Comparison of ENCODE assay signal across 17 cellular contexts in genomic region chr16:69072640-69072974, GRCh38. TPM values are rescaled to one million over a fixed set of nuclear protein-coding genes. Genes with fewer than 3 reads are reported as not detected.
A peak's percentile ranks its signal among the peaks of the same experiment; 100 is the strongest.
DNase-seq lines count a peak whose midpoint lies in the region; ATAC-seq and TF ChIP-seq lines count a peak whose summit lies in the region.
"Had no signal": no experiment of that assay in that cellular context is flagged by ENCODE, and none has a peak within 500 bp of the region (broad histone marks: within the 10 kb centered on the region; RNA-seq: fewer than 3 reads in every experiment).

No MANE protein-coding gene starts in this region.

- TF ChIP-seq CTCF in cardiac muscle cell (IDR thresholded peaks at IDR 0.05; ENCODE audit: low read depth, low read length): no peak
- no peak for TF ChIP-seq CTCF in MCF 10A (IDR thresholded peaks at IDR 0.05; ENCODE audit: unreplicated experiment)
- no peak for TF ChIP-seq CTCF in left lung (IDR thresholded peaks at IDR 0.05)
- no peak for TF ChIP-seq CTCF in upper lobe of left lung (IDR thresholded peaks at IDR 0.05)

- CTCF ChIA-PET in MCF 10A (lab: Yijun Ruan, JAX): interaction anchor here (0.7 to 1.7 kb wide), 8 partner anchors 10 to 86 kb away, joined by 3 to 8 read pairs (median 4); partner anchors contain the start of gene HAS3

- H3K27me3 Mint-ChIP-seq in MCF 10A (ENCODE audit: insufficient read depth, unreplicated experiment): no peaks in the 10 kb centered on the region
- H3K27me3 Mint-ChIP-seq: activated naive CD8-positive, alpha-beta T cell; B cell had no signal

- TF ChIP-seq EP300 in upper lobe of left lung (IDR thresholded peaks at IDR 0.05): no peak

- no peak for TF ChIP-seq POLR2A in upper lobe of left lung (IDR thresholded peaks at IDR 0.05)

- POLR2A ChIA-PET in MCF 10A (lab: Yijun Ruan, JAX): interaction anchor here (0.6 to 2.2 kb wide), 20 partner anchors 10 to 170 kb away, joined by 3 to 16 read pairs (median 5); partner anchors contain the start of genes CHTF8, HAS3 and UTP4

- DNase-seq in cardiac muscle cell (ENCODE audit: low read depth in 1 of 2, low spot score in 1 of 2): no peak
- DNase-seq in Right ventricle myocardium inferior (ENCODE audit: missing footprints): no peak
- DNase-seq in MCF 10A (ENCODE audit: unreplicated experiment): no peak
- no peak for DNase-seq in left lung
- no peak for DNase-seq in upper lobe of left lung
- DNase-seq in islet precursor cell: no peak
- DNase-seq in right cardiac atrium: no peak
- DNase-seq: activated T-cell treated with anti-CD3 and anti-CD28 coated beads, Interleukin-2, amount 50 U/mL, for 72 hours; COR-L47; NCI-H1092 had no signal

- no peaks in the 10 kb centered on the region for H3K36me3 ChIP-seq in cardiac muscle cell
- no peaks in the 10 kb centered on the region for H3K36me3 ChIP-seq in left lung
- H3K36me3 ChIP-seq in upper lobe of left lung: no peaks in the 10 kb centered on the region
- H3K36me3 ChIP-seq: vagina had no signal

- BruUV-seq in MCF 10A (replicated peaks; lab: Mats Ljungman, UMichigan): no TSS peak

- H3K9me3 ChIP-seq in cardiac muscle cell (ENCODE audit: low read depth): no peaks in the 10 kb centered on the region
- no peaks in the 10 kb centered on the region for H3K9me3 ChIP-seq in left lung
- no peaks in the 10 kb centered on the region for H3K9me3 ChIP-seq in upper lobe of left lung
- no peaks in the 10 kb centered on the region for H3K9me3 ChIP-seq in right cardiac atrium (ENCODE audit: control insufficient read depth, low read length)
- H3K9me3 ChIP-seq: vagina had no signal

- peak overlapping the region; percentile 91 for H3K27ac ChIP-seq in cardiac muscle cell
- H3K27ac ChIP-seq in left lung: peak overlapping the region; percentile 46 to 76
- peak overlapping the region; percentile 60 to 73 (median 68) for H3K27ac ChIP-seq in upper lobe of left lung
- H3K27ac ChIP-seq in right cardiac atrium (ENCODE audit: low read length): no peak overlapping the region
- H3K27ac ChIP-seq: KMS-11, vagina had no signal

- H3K4me3 ChIP-seq in cardiac muscle cell (no peak overlapping the region), left lung (no peak overlapping the region), upper lobe of left lung (no peak overlapping the region), right cardiac atrium (ENCODE audit: low read length) (no peak overlapping the region)
- H3K4me3 ChIP-seq: vagina had no signal

- no peaks in the 10 kb centered on the region for H3K27me3 ChIP-seq in cardiac muscle cell
- H3K27me3 ChIP-seq in left lung: no peaks in the 10 kb centered on the region
- no peaks in the 10 kb centered on the region for H3K27me3 ChIP-seq in upper lobe of left lung
- H3K27me3 ChIP-seq in right cardiac atrium (ENCODE audit: control insufficient read depth, insufficient read depth): no peaks in the 10 kb centered on the region
- H3K27me3 ChIP-seq: vagina had no signal

- no peaks in the 10 kb centered on the region for H3K9me3 Mint-ChIP-seq in MCF 10A (ENCODE audit: unreplicated experiment)
- H3K9me3 Mint-ChIP-seq: activated T-cell treated with anti-CD3 and anti-CD28 coated beads, Interleukin-2, amount 50 U/mL, for 72 hours had no signal

- ATAC-seq in Right ventricle myocardium inferior: no peak
- peak; percentile 5 for ATAC-seq in left lung
- no peak for ATAC-seq in upper lobe of left lung (ENCODE audit: low FRiP score in 2 of 2)
- no peak for ATAC-seq in right cardiac atrium
- ATAC-seq in HG03025 (IDR thresholded peaks at IDR 0.05; ENCODE audit: low FRiP score, unreplicated experiment): no peak
- ATAC-seq: activated CD4-positive, CD25-positive, alpha-beta regulatory T cell treated with anti-CD3 and anti-CD28 coated beads, Interleukin-2, amount 50 U/mL, for 24 hours; activated T-cell treated with anti-CD3 and anti-CD28 coated beads, Interleukin-2, amount 50 U/mL, for 72 hours had no signal

- peak overlapping the region; percentile 90 for H3K27ac Mint-ChIP-seq in MCF 10A (ENCODE audit: low read depth, unreplicated experiment)
- H3K27ac Mint-ChIP-seq: activated naive CD8-positive, alpha-beta T cell; activated T-cell treated with anti-CD3 and anti-CD28 coated beads, Interleukin-2, amount 50 U/mL, for 72 hours; B cell had no signal

- H3K4me3 Mint-ChIP-seq in MCF 10A (ENCODE audit: unreplicated experiment): no peak overlapping the region
- H3K4me3 Mint-ChIP-seq: activated naive CD8-positive, alpha-beta T cell; activated T-cell treated with anti-CD3 and anti-CD28 coated beads, Interleukin-2, amount 50 U/mL, for 72 hours; B cell had no signal

- intact Hi-C loops in Right ventricle myocardium inferior (cut with DNase I): no loop called here
- intact Hi-C loops in MCF 10A (cut with micrococcal nuclease): loop anchor here (10.0 kb wide), 1 partner anchor 148 kb away; no protein-coding TSS in a partner anchor
- intact Hi-C loops in left lung (cut with DNase I): no loop called here
- intact Hi-C loops in right cardiac atrium (cut with DNase I): no loop called here

- H3K4me1 Mint-ChIP-seq in MCF 10A (ENCODE audit: insufficient read depth, unreplicated experiment): peaks cover 26% of the 10 kb centered on the region
- H3K4me1 Mint-ChIP-seq: B cell had no signal

- WGBS in upper lobe of left lung, 2 donors: 73 to 76% methylated on average over 2 of the region's 2 CpGs
- 39% methylated on average over 2 of the region's 2 CpGs for WGBS in right cardiac atrium

- H3K36me3 Mint-ChIP-seq in MCF 10A (ENCODE audit: insufficient read depth, unreplicated experiment): peaks cover 12% of the 10 kb centered on the region
- H3K36me3 Mint-ChIP-seq: activated naive CD8-positive, alpha-beta T cell had no signal

- H3K4me1 ChIP-seq in cardiac muscle cell (ENCODE audit: low read depth) (peaks cover 22% of the 10 kb centered on the region), left lung (no peaks in the 10 kb centered on the region), upper lobe of left lung (peaks cover 0 to 11% (median 4%) of the 10 kb centered on the region in 4 donors), right cardiac atrium (ENCODE audit: control insufficient read depth, insufficient read depth, low read length) (peaks cover 2% of the 10 kb centered on the region)
- H3K4me1 ChIP-seq: vagina had no signal

RNA-seq across cellular contexts. Expression of gene HAS3, which starts 32.8 kb away (rescaled TPM):
- 0.03 and 0.46 TPM in 2 replicates for total RNA-seq in cardiac muscle cell
- 0.62 TPM in 1 of 2 replicates, not detected in the other for polyA plus RNA-seq in cardiac muscle cell
- total RNA-seq in Right ventricle myocardium inferior: 0.30 TPM
- total RNA-seq in MCF 10A (2022): 0.72 and 2.8 TPM in 2 replicates
- 10 to 100 TPM; 13.3 to 40.2 TPM for total RNA-seq in left lung
- total RNA-seq in upper lobe of left lung: 10 to 100 TPM in 4 of 6 donors, 1 to 10 TPM in 2; 4.5 to 32.0 (median 15.8) TPM
- total RNA-seq in right cardiac atrium: under 1 TPM; 0.18 to 0.89 (median 0.39) TPM
- polyA plus RNA-seq in right cardiac atrium: 0.50 TPM
- total RNA-seq: NCI-H460 had no signal

RNA-seq across cellular contexts. Expression of gene CHTF8, which starts 59.8 kb away (rescaled TPM):
- 74.8 and 94.6 TPM in 2 replicates for total RNA-seq in cardiac muscle cell
- polyA plus RNA-seq in cardiac muscle cell: 112 and 132 TPM in 2 replicates
- 58.3 TPM for total RNA-seq in Right ventricle myocardium inferior
- total RNA-seq in MCF 10A (2022): 107 and 113 TPM in 2 replicates
- 10 to 100 TPM; 93.4 to 94.1 TPM for total RNA-seq in left lung
- total RNA-seq in upper lobe of left lung: 100 to 1,000 TPM in 1 of 6 donors, 10 to 100 TPM in 5; 33.5 to 103 (median 70.6) TPM
- total RNA-seq in right cardiac atrium: 10 to 100 TPM; 48.5 to 60.3 (median 54.1) TPM
- polyA plus RNA-seq in right cardiac atrium: 29.6 TPM

RNA-seq across cellular contexts. Expression of gene UTP4, which starts 59.8 kb away (rescaled TPM):
- 10.0 and 14.5 TPM in 2 replicates for total RNA-seq in cardiac muscle cell
- polyA plus RNA-seq in cardiac muscle cell: 47.6 and 51.6 TPM in 2 replicates
- 26.6 TPM for total RNA-seq in Right ventricle myocardium inferior
- total RNA-seq in MCF 10A (2022): 77.1 and 97.1 TPM in 2 replicates
- total RNA-seq in left lung: 10 to 100 TPM; 24.7 to 45.5 TPM
- 10 to 100 TPM; 10.9 to 38.8 (median 28.4) TPM for total RNA-seq in upper lobe of left lung
- 10 to 100 TPM; 21.3 to 35.1 (median 28.2) TPM for total RNA-seq in right cardiac atrium
- polyA plus RNA-seq in right cardiac atrium: 13.4 TPM
